Comparison of ENCODE assay signal across 1 cellular context in the genomic region with DNA sequence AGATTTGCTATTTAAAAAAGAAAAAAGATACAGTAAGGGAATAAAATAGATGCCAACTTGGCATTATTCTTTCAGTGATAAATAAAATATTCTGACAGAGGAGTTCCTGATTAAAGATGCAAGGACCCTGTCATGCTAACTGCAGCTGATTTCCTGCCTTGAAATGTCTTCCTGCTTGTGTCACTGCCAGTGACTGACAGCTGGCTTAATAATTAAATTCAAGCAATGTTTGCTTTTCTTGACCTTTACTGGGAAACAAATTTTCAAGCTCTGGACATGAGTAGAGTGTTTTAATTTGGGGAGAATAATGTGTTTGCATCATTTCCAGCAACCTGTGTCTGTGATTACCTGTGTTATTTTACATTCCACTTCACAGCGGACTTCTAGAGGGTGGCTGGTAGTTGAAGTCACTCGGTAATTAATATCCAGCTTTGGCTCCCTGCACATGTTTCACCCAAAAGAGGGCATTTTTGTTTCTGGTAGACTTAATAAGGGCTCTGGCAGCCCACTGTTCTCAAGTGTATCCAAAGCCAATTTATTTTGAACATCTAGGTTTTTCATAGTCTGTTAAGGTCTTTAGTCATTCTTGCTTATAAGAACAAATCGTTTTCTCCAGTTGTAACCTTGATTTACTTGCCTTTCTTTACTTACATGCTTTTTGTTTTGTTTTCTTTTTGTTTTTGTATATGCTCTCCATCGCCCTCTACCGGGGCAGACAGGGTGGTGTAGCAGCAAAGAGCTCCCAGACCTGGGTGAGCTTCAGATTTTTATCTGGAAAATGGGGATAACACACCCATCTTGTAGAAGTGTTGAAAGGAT.
TF ChIP-seq lines count a peak whose summit lies in the region.

No MANE protein-coding gene starts in this region.

TF ChIP-seq in WTC11, 78 proteins besides CTCF, POLR2A, EP300 and RAD21 (continued from another document):
- TF ChIP-seq ARID4B (CRISPR knock-in tag; IDR thresholded peaks at IDR 0.05; ENCODE audit: borderline replicate concordance) (no peak), EMX1 (CRISPR knock-in tag; IDR thresholded peaks at IDR 0.05) (no peak), ZNF416 (CRISPR knock-in tag; IDR thresholded peaks at IDR 0.05) (no peak), NFATC4 (CRISPR knock-in tag; IDR thresholded peaks at IDR 0.05) (no peak), CREB1 (CRISPR knock-in tag; IDR thresholded peaks at IDR 0.05) (no peak), ZNF138 (CRISPR knock-in tag; conservative IDR thresholded peaks at IDR 0.05) (no peak), ZNF219 (CRISPR knock-in tag; IDR thresholded peaks at IDR 0.05; ENCODE audit: borderline replicate concordance) (no peak), HMGXB4 (CRISPR knock-in tag; IDR thresholded peaks at IDR 0.05) (no peak)
- TF ChIP-seq, protein P1, sequence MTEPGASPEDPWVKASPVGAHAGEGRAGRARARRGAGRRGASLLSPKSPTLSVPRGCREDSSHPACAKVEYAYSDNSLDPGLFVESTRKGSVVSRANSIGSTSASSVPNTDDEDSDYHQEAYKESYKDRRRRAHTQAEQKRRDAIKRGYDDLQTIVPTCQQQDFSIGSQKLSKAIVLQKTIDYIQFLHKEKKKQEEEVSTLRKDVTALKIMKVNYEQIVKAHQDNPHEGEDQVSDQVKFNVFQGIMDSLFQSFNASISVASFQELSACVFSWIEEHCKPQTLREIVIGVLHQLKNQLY (CRISPR knock-in tag; IDR thresholded peaks at IDR 0.05): no peak
- TF ChIP-seq, protein P2, sequence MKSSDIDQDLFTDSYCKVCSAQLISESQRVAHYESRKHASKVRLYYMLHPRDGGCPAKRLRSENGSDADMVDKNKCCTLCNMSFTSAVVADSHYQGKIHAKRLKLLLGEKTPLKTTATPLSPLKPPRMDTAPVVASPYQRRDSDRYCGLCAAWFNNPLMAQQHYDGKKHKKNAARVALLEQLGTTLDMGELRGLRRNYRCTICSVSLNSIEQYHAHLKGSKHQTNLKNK (CRISPR knock-in tag; IDR thresholded peaks at IDR 0.05): no peak
